In genomic region chr13:112587767-112588489, GRCh38 we compare ENCODE assay signal across 1 cellular context.
TF ChIP-seq lines count a peak whose summit lies in the region.

Gene TUBGCP3 (minus strand): TSS chr13:112588153. CDS start chr13:112587980, 173 bp downstream.

TF ChIP-seq in GM12878, 131 proteins besides CTCF, POLR2A, EP300 and RAD21 (continued from another document):
- no peak for TF ChIP-seq FOXK2 (IDR thresholded peaks at IDR 0.05)
- TF ChIP-seq TCF7 (IDR thresholded peaks at IDR 0.05; ENCODE audit: borderline replicate concordance) = no peak
- peak; percentile 70 for TF ChIP-seq ELK1 (IDR thresholded peaks at IDR 0.05; ENCODE audit: low read depth, low read length)
- TF ChIP-seq SMC3 (IDR thresholded peaks at IDR 0.05; ENCODE audit: borderline replicate concordance, low read length) = no peak
